25 cellular contexts compared by ENCODE assay signal in genomic region chr13:109881347-109881725, GRCh38.
"Had no signal": no experiment of that assay in that cellular context is flagged by ENCODE, and none has a peak within 500 bp of the region (broad histone marks: within the 10 kb centered on the region; RNA-seq: fewer than 3 reads in every experiment).

No MANE protein-coding gene starts in this region.

- H3K9me3 ChIP-seq: ascending aorta, breast epithelium, esophagus squamous epithelium, gastroesophageal sphincter had no signal

- H3K27me3 ChIP-seq: ascending aorta, breast epithelium, cardiac muscle cell, gastroesophageal sphincter had no signal

- H3K4me3 ChIP-seq: ascending aorta, breast epithelium, cardiac muscle cell, esophagus squamous epithelium, gastroesophageal sphincter had no signal

- H3K36me3 ChIP-seq: ascending aorta, breast epithelium, cardiac muscle cell, esophagus squamous epithelium, gastroesophageal sphincter had no signal

- H3K27ac ChIP-seq: ascending aorta, breast epithelium, cardiac muscle cell, esophagus squamous epithelium, gastroesophageal sphincter had no signal

- H3K4me1 ChIP-seq: breast epithelium, esophagus squamous epithelium, gastroesophageal sphincter had no signal

- DNase-seq: activated CD4-positive, alpha-beta memory T cell treated with anti-CD3 and anti-CD28 coated beads, Interleukin-2, amount 10 ng/mL, durations not matched to agents 7 days and 5 days; activated CD4-positive, alpha-beta T cell treated with anti-CD3 and anti-CD28 coated beads for 1 hour; activated CD4-positive, alpha-beta T cell treated with anti-CD3 and anti-CD28 coated beads for 4 hours; activated CD4-positive, alpha-beta T cell treated with anti-CD3 and anti-CD28 coated beads, Interleukin-2, amount 10 ng/mL, durations not matched to agents 7 days and 5 days; activated CD4-positive, alpha-beta T cell treated with anti-CD3 and anti-CD28 coated beads, Interleukin-2, amount 50 U/mL, for 4 hours; activated CD8-positive, alpha-beta memory T cell treated with anti-CD3 and anti-CD28 coated beads, Interleukin-2, amount 50 U/mL, for 48 hours; activated gamma-delta T cell; activated naive CD4-positive, alpha-beta T cell; activated naive CD4-positive, alpha-beta T cell treated with anti-CD3 and anti-CD28 coated beads, Interleukin-2, amount 10 ng/mL, durations not matched to agents 7 days and 5 days; activated naive CD8-positive, alpha-beta T cell treated with anti-CD3 and anti-CD28 coated beads, Interleukin-2, amount 10 ng/mL, durations not matched to agents 7 days and 5 days; activated T-cell treated with anti-CD3 and anti-CD28 coated beads for 4 hours; activated T-cell treated with anti-CD3 and anti-CD28 coated beads, Interleukin-2, amount 50 U/mL, for 24 hours; activated T-cell treated with anti-CD3 and anti-CD28 coated beads, Interleukin-2, amount 50 U/mL, for 72 hours; cortex of kidney; dermis blood vessel endothelial cell; effector CD4-positive, alpha-beta T cell; effector memory CD8-positive, alpha-beta T cell; erythroblast; esophagus squamous epithelium; T-helper 2 cell had no signal

- ATAC-seq: activated naive CD4-positive, alpha-beta T cell treated with anti-CD3 and anti-CD28 coated beads, Interleukin-2, amount 50 U/mL, for 72 hours; activated T-cell treated with anti-CD3 and anti-CD28 coated beads, Interleukin-2, amount 50 U/mL, for 72 hours; effector memory CD8-positive, alpha-beta T cell; gastroesophageal sphincter had no signal
